Comparison of ENCODE assay signal across 20 cellular contexts in the genomic region with DNA sequence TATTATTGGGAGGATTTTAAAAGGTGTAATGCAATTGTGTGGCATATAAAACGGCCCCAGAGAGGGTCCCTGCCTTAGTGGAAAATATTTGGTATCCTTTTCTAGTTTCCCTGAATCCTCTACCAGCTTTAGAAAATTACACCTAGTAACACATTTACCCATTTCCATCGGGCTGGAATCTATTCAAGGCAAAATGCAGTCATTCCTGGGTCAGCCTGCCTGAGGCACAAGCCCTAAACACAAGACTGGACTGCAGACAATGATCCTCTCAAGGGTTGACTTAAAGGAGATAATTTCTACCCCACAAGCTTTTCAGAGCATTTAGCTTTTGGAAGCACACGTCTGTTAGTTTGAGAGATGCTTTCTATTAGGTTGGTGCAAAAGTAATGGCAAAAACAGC.
"Had no signal": no experiment of that assay in that cellular context is flagged by ENCODE, and none has a peak within 500 bp of the region (broad histone marks: within the 10 kb centered on the region; RNA-seq: fewer than 3 reads in every experiment).

No MANE protein-coding gene starts in this region.

- H3K9me2 ChIP-seq: SK-N-SH had no signal

- H3K4me2 ChIP-seq: SK-N-SH had no signal

- DNase-seq: KBM-7, MV-4-11, NCI-H1048, NCI-H1105 treated with DMSO at 0.1 percent for 48 hours, NCI-H1417 treated with DMSO at 0.1 percent for 48 hours, NCI-H146, NCI-H1694 treated with DMSO at 0.1 percent for 48 hours, NCI-H1930, NCI-H2081, NCI-H2107, NCI-H226, NCI-H446, NCI-H510A, NCI-H524 treated with DMSO at 0.1 percent for 48 hours, NCI-H69, NCI-H774, SHP77, SK-N-SH, SW 1271 had no signal

- H3K27ac ChIP-seq: RWPE1 had no signal
